15 cellular contexts compared by ENCODE assay signal in the genomic region with DNA sequence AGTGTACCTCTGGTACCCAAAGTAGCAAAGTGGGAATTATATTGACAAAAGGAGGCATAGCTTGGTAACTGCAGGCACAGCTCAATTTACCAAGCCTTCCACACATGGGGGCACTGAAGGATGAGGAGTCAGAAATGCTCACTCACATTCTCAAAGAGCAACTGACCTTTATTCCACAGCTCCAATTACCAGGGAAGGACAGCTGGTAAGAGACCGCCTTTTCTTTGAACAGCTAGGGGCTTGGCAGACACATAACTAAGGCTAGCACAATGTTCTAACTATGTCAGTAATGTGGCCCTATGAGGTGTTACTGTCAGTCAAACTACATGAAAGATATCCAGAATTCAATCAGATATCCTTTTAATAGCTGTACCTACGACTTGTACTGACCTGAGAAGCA.
"Had no signal": no experiment of that assay in that cellular context is flagged by ENCODE, and none has a peak within 500 bp of the region (broad histone marks: within the 10 kb centered on the region; RNA-seq: fewer than 3 reads in every experiment).

No MANE protein-coding gene starts in this region.

- H3K27me3 ChIP-seq: transverse colon had no signal

- H3K4me3 ChIP-seq: smooth muscle cell, transverse colon had no signal

- ATAC-seq: naive thymus-derived CD8-positive, alpha-beta T cell had no signal

- H3K36me3 ChIP-seq: transverse colon had no signal

- H3K9me3 ChIP-seq: transverse colon had no signal

- H3K27ac ChIP-seq: epithelial cell of prostate, transverse colon had no signal

- H3K4me2 ChIP-seq: smooth muscle cell had no signal

- DNase-seq: activated CD4-positive, alpha-beta T cell treated with anti-CD3 and anti-CD28 coated beads, Interleukin-2, amount 50 U/mL, for 1 hour; activated naive CD4-positive, alpha-beta T cell; activated naive CD8-positive, alpha-beta T cell treated with anti-CD3 and anti-CD28 coated beads, Interleukin-2, amount 10 ng/mL, durations not matched to agents 7 days and 5 days; dermis blood vessel endothelial cell; head of caudate nucleus; naive thymus-derived CD8-positive, alpha-beta T cell; occipital lobe; right cardiac atrium; stimulated activated CD4-positive, alpha-beta T cell treated with anti-CD3 and anti-CD28 coated beads, Interleukin-4, amount 100 ng/mL, for 4 hours; stimulated activated CD8-positive, alpha-beta memory T cell treated with anti-CD3 and anti-CD28 coated beads, Interleukin-4, amount 100 ng/mL, for 48 hours; stimulated activated naive CD4-positive, alpha-beta T cell treated with Interleukin-2 at 50 U/mL for 16 hours; substantia nigra; transverse colon had no signal
